Comparison of ENCODE assay signal across 32 cellular contexts in the genomic region with DNA sequence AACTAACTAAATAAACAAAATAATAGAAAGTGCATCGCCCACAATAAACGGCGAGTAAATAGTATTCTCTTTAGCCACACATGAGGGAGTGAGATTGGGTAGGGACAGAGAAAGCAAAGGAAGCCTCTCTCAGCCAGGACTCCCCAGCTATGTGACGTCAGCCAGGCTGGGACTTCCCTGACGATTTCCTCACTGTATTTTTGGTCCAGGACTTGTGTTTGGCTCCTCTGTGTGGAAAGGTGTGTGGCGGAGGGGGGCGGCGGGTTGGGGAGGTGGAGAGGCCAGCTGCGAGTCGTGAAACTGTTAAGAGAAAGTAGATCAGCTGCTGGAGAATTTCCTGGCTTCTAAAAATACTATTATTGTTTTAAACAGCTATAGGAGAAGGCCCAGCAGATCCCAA.
"Had no signal": no experiment of that assay in that cellular context is flagged by ENCODE, and none has a peak within 500 bp of the region (broad histone marks: within the 10 kb centered on the region; RNA-seq: fewer than 3 reads in every experiment).

No MANE protein-coding gene starts in this region.

- DNase-seq: activated CD4-positive, alpha-beta T cell treated with anti-CD3 and anti-CD28 coated beads, Interleukin-2, amount 10 ng/mL, durations not matched to agents 24 days and 14 days; activated CD4-positive, alpha-beta T cell treated with anti-CD3 and anti-CD28 coated beads, Interleukin-2, amount 50 U/mL, for 48 hours; activated CD8-positive, alpha-beta T cell treated with anti-CD3 and anti-CD28 coated beads, Interleukin-2, amount 10 ng/mL, durations not matched to agents 7 days and 5 days; activated gamma-delta T cell treated with Interleukin-2 at 50 U/mL for 16 hours; activated naive CD4-positive, alpha-beta T cell treated with anti-CD3 and anti-CD28 coated beads for 36 hours; activated T-cell treated with anti-CD3 and anti-CD28 coated beads, Interleukin-2, amount 50 U/mL, for 4 hours; adrenal gland; anterior cingulate cortex; caudate nucleus; cerebellar nuclear complex; Kasumi-1; MG63; NCI-H1048; NCI-H1105 treated with DMSO at 0.1 percent for 48 hours; NCI-H1436; NCI-H1694; NCI-H1930; NCI-H2081 treated with DMSO at 0.1 percent for 48 hours; NCI-H345; NCI-H526 treated with DMSO at 0.1 percent for 48 hours; NK-92 treated with Interleukin-12 subunit alpha and Interleukin-12 subunit beta, amount 100 ng/mL, for 24 hours; PC-3; Peyer's patch; RPMI8226; SHP77 treated with DMSO at 0.1 percent for 48 hours; SK-N-SH had no signal

- H3K27me3 Mint-ChIP-seq: activated CD4-positive, alpha-beta T cell treated with anti-CD3 and anti-CD28 coated beads, Interleukin-2, amount 10 ng/mL, durations not matched to agents 24 days and 14 days had no signal

- H3K27ac Mint-ChIP-seq: activated CD4-positive, alpha-beta T cell treated with anti-CD3 and anti-CD28 coated beads, Interleukin-2, amount 10 ng/mL, durations not matched to agents 24 days and 14 days; activated CD8-positive, alpha-beta T cell treated with anti-CD3 and anti-CD28 coated beads, Interleukin-2, amount 10 ng/mL, durations not matched to agents 7 days and 5 days; activated naive CD4-positive, alpha-beta T cell treated with anti-CD3 and anti-CD28 coated beads for 36 hours; activated naive CD4-positive, alpha-beta T cell treated with anti-CD3 and anti-CD28 coated beads, Interleukin-2, amount 50 U/mL, for 72 hours; activated T-helper 1 cell treated with anti-CD3 and anti-CD28 coated beads, Interleukin-12 subunit alpha, Interleukin-12 subunit beta, Interleukin-2, Interleukin-4 antibody, amounts not matched to agents 30 ng/mL and 10 ng/mL and 1 ng/mL, durations not matched to agents 14 hours and 24 hours and 36 hours; brain; T-helper 1 cell treated with Interleukin-12 subunit alpha and Interleukin-12 subunit beta and Interleukin-4 antibody, amounts not matched to agents 30 μg/mL and 1 μg/mL, for 36 hours; T-helper 2 cell treated with Interferon-gamma antibody and Interleukin-4, amounts not matched to agents 5 μg/mL and 100 μg/mL, for 36 hours had no signal

- H3K4me2 ChIP-seq: SK-N-SH had no signal

- H3K36me3 Mint-ChIP-seq: brain had no signal

- H3K4me3 Mint-ChIP-seq: activated CD4-positive, alpha-beta T cell treated with anti-CD3 and anti-CD28 coated beads, Interleukin-2, amount 10 ng/mL, durations not matched to agents 24 days and 14 days; activated CD8-positive, alpha-beta T cell treated with anti-CD3 and anti-CD28 coated beads, Interleukin-2, amount 10 ng/mL, durations not matched to agents 7 days and 5 days; activated naive CD4-positive, alpha-beta T cell treated with anti-CD3 and anti-CD28 coated beads for 36 hours; activated T-cell treated with anti-CD3 and anti-CD28 coated beads, Interleukin-2, amount 50 U/mL, for 4 hours; activated T-helper 1 cell treated with anti-CD3 and anti-CD28 coated beads, Interleukin-12 subunit alpha, Interleukin-12 subunit beta, Interleukin-2, Interleukin-4 antibody, amounts not matched to agents 30 ng/mL and 10 ng/mL and 1 ng/mL, durations not matched to agents 14 hours and 24 hours and 36 hours; T-helper 1 cell treated with Interleukin-12 subunit alpha and Interleukin-12 subunit beta and Interleukin-4 antibody, amounts not matched to agents 30 μg/mL and 1 μg/mL, for 36 hours; T-helper 2 cell treated with Interferon-gamma antibody and Interleukin-4, amounts not matched to agents 5 μg/mL and 100 μg/mL, for 36 hours had no signal

- H3K36me3 ChIP-seq: adrenal gland, MG63, Peyer's patch, SJSA1 had no signal

- H3K27me3 ChIP-seq: MG63, SJSA1 had no signal

- H3K4me1 ChIP-seq: adrenal gland, Peyer's patch, SJSA1 had no signal

- H3K27ac ChIP-seq: adrenal gland, Peyer's patch, SJSA1 had no signal

- ATAC-seq: activated CD8-positive, alpha-beta T cell treated with anti-CD3 and anti-CD28 coated beads, Interleukin-2, amount 10 ng/mL, durations not matched to agents 7 days and 5 days; activated naive CD4-positive, alpha-beta T cell treated with anti-CD3 and anti-CD28 coated beads, Interleukin-2, amount 50 U/mL, for 72 hours; activated T-cell treated with anti-CD3 and anti-CD28 coated beads, Interleukin-2, amount 50 U/mL, for 4 hours; PC-3 had no signal

- H3K9me3 ChIP-seq: adrenal gland, MG63, SK-N-SH had no signal

- H3K9me3 Mint-ChIP-seq: activated CD4-positive, alpha-beta T cell treated with anti-CD3 and anti-CD28 coated beads, Interleukin-2, amount 10 ng/mL, durations not matched to agents 24 days and 14 days; activated naive CD4-positive, alpha-beta T cell treated with anti-CD3 and anti-CD28 coated beads for 36 hours; activated T-cell treated with anti-CD3 and anti-CD28 coated beads, Interleukin-2, amount 50 U/mL, for 4 hours; T-helper 1 cell treated with Interleukin-12 subunit alpha and Interleukin-12 subunit beta and Interleukin-4 antibody, amounts not matched to agents 30 μg/mL and 1 μg/mL, for 36 hours; T-helper 2 cell treated with Interferon-gamma antibody and Interleukin-4, amounts not matched to agents 5 μg/mL and 100 μg/mL, for 36 hours had no signal

- H3K9ac ChIP-seq: SK-N-SH had no signal

- H3K4me1 Mint-ChIP-seq: activated CD4-positive, alpha-beta T cell treated with anti-CD3 and anti-CD28 coated beads, Interleukin-2, amount 10 ng/mL, durations not matched to agents 24 days and 14 days had no signal

- H3K4me3 ChIP-seq: adrenal gland, MG63, Peyer's patch, SJSA1 had no signal
